Comparison of ENCODE assay signal across 2 cellular contexts in genomic region chr5:143126121-143127019, GRCh38.
TF ChIP-seq lines count a peak whose summit lies in the region.

No MANE protein-coding gene starts in this region.

TF ChIP-seq in GM12878, 131 proteins besides CTCF, POLR2A, EP300 and RAD21 (continues in another document):
- TF ChIP-seq ZBTB11 (CRISPR knock-in tag; IDR thresholded peaks at IDR 0.05) (no peak), WRNIP1 (IDR thresholded peaks at IDR 0.05; ENCODE audit: borderline replicate concordance, low read depth, low read length) (no peak), PAX5 (IDR thresholded peaks at IDR 0.05; ENCODE audit: borderline replicate concordance, low read depth, low read length) (no peak), NFYA (IDR thresholded peaks at IDR 0.05; ENCODE audit: borderline replicate concordance, low read depth, low read length) (no peak), ZNF592 (IDR thresholded peaks at IDR 0.05) (no peak), PAX8 (IDR thresholded peaks at IDR 0.05) (no peak), KLF5 (IDR thresholded peaks at IDR 0.05; ENCODE audit: partially characterized antibody) (no peak), ETV6 (conservative IDR thresholded peaks at IDR 0.05 in 1 of 2, IDR thresholded peaks at IDR 0.05 in 1 of 2; ENCODE audit: borderline replicate concordance in 1 of 2, low read depth in 1 of 2) (no peak), CREM (IDR thresholded peaks at IDR 0.05; ENCODE audit: low read depth) (no peak), SMAD1 (IDR thresholded peaks at IDR 0.05; ENCODE audit: low read depth, partially characterized antibody) (no peak), MYB (IDR thresholded peaks at IDR 0.05; ENCODE audit: borderline replicate concordance, low read depth, low read length) (no peak), KDM1A (IDR thresholded peaks at IDR 0.05; ENCODE audit: borderline replicate concordance) (no peak), ZNF384 (IDR thresholded peaks at IDR 0.05; ENCODE audit: borderline replicate concordance, low read depth, low read length) (no peak), TCF12 (IDR thresholded peaks at IDR 0.05; ENCODE audit: low read depth, low read length) (no peak), JUNB (IDR thresholded peaks at IDR 0.05) (no peak)

TF ChIP-seq in HepG2, 621 proteins besides CTCF, POLR2A, EP300 and RAD21:
- TF ChIP-seq ZNF646 (CRISPR knock-in tag; IDR thresholded peaks at IDR 0.05), result no peak
- peak; percentile 95 to 99 for TF ChIP-seq MAFK (conservative IDR thresholded peaks at IDR 0.05 in 1 of 2, IDR thresholded peaks at IDR 0.05 in 1 of 2; ENCODE audit: low read length in 2 of 2)
- peak; percentile 97 for TF ChIP-seq MAFF (IDR thresholded peaks at IDR 0.05; ENCODE audit: low read depth, low read length)
